Comparison of ENCODE assay signal across 21 cellular contexts in the genomic region with DNA sequence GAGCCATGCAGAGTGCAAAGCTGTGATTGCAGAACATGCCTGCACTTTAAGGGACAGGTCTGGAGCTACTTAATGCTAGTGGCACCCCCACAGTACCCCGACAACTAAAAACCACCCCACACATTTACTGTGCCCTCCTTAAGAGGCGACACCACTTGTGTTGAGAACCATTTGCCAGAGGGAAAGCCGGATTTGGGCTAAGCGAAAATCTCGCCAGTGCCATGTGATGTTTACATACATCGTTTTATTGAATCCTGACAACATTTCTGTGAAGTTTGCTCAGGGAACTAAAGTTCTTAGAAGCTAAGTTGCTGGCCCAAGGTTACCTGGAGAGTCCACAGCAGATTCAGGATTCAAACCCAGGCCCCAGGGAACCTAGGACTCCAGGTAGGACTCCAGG.
A peak's percentile ranks its signal among the peaks of the same experiment; 100 is the strongest.
DNase-seq lines count a peak whose midpoint lies in the region; ATAC-seq and TF ChIP-seq lines count a peak whose summit lies in the region.
"Had no signal": no experiment of that assay in that cellular context is flagged by ENCODE, and none has a peak within 500 bp of the region (broad histone marks: within the 10 kb centered on the region; RNA-seq: fewer than 3 reads in every experiment).

No MANE protein-coding gene starts in this region.

- H3K36me3 Mint-ChIP-seq in activated CD4-positive, alpha-beta memory T cell treated with anti-CD3 and anti-CD28 coated beads, Interleukin-2, amount 10 ng/mL, durations not matched to agents 7 days and 5 days (ENCODE audit: low read depth): no peaks in the 10 kb centered on the region
- H3K36me3 Mint-ChIP-seq in activated CD4-positive, alpha-beta memory T cell treated with anti-CD3 and anti-CD28 coated beads for 36 hours: no peaks in the 10 kb centered on the region
- H3K36me3 Mint-ChIP-seq in progenitor cell of endocrine pancreas (ENCODE audit: insufficient read depth): no peaks in the 10 kb centered on the region
- H3K36me3 Mint-ChIP-seq: CD14-positive monocyte; CD4-positive, alpha-beta memory T cell had no signal

- H3K4me3 Mint-ChIP-seq in activated CD4-positive, alpha-beta memory T cell treated with anti-CD3 and anti-CD28 coated beads, Interleukin-2, amount 10 ng/mL, durations not matched to agents 7 days and 5 days: no peak overlapping the region
- no peak overlapping the region for H3K4me3 Mint-ChIP-seq in activated CD4-positive, alpha-beta memory T cell treated with anti-CD3 and anti-CD28 coated beads for 36 hours
- no peak overlapping the region for H3K4me3 Mint-ChIP-seq in progenitor cell of endocrine pancreas (ENCODE audit: low read depth)
- H3K4me3 Mint-ChIP-seq: B cell; CD14-positive monocyte; CD4-positive, alpha-beta memory T cell had no signal

- no peaks in the 10 kb centered on the region for H3K9me3 Mint-ChIP-seq in activated CD4-positive, alpha-beta memory T cell treated with anti-CD3 and anti-CD28 coated beads, Interleukin-2, amount 10 ng/mL, durations not matched to agents 7 days and 5 days
- no peaks in the 10 kb centered on the region for H3K9me3 Mint-ChIP-seq in activated CD4-positive, alpha-beta memory T cell treated with anti-CD3 and anti-CD28 coated beads for 36 hours
- H3K9me3 Mint-ChIP-seq in progenitor cell of endocrine pancreas (ENCODE audit: low read depth): no peaks in the 10 kb centered on the region
- H3K9me3 Mint-ChIP-seq: CD14-positive monocyte had no signal

- POLR2A ChIA-PET in activated CD4-positive, alpha-beta memory T cell treated with anti-CD3 and anti-CD28 coated beads, Interleukin-2, amount 10 ng/mL, durations not matched to agents 7 days and 5 days (lab: Charles Lee): no interaction called here
- POLR2A ChIA-PET in activated CD4-positive, alpha-beta memory T cell treated with anti-CD3 and anti-CD28 coated beads for 36 hours (lab: Charles Lee): no interaction called here

- CTCF ChIA-PET in activated CD4-positive, alpha-beta memory T cell treated with anti-CD3 and anti-CD28 coated beads, Interleukin-2, amount 10 ng/mL, durations not matched to agents 7 days and 5 days (lab: Charles Lee): no interaction called here
- CTCF ChIA-PET in activated CD4-positive, alpha-beta memory T cell treated with anti-CD3 and anti-CD28 coated beads for 36 hours (lab: Charles Lee): no interaction called here

- peak overlapping the region; percentile 8; the same call in 1 of the 2 replicates for H3K27ac ChIP-seq in C4-2B
- peak overlapping the region; percentile 59 for H3K27ac ChIP-seq in VCaP
- H3K27ac ChIP-seq: 22Rv1, BLaER1, GM23248 had no signal

- TF ChIP-seq CTCF in C4-2B (conservative IDR thresholded peaks at IDR 0.05) (no peak), VCaP (conservative IDR thresholded peaks at IDR 0.05) (no peak), progenitor cell of endocrine pancreas (IDR thresholded peaks at IDR 0.05; ENCODE audit: unreplicated experiment) (no peak)

- H3K4me1 Mint-ChIP-seq in activated CD4-positive, alpha-beta memory T cell treated with anti-CD3 and anti-CD28 coated beads, Interleukin-2, amount 10 ng/mL, durations not matched to agents 7 days and 5 days: no peaks in the 10 kb centered on the region
- no peaks in the 10 kb centered on the region for H3K4me1 Mint-ChIP-seq in activated CD4-positive, alpha-beta memory T cell treated with anti-CD3 and anti-CD28 coated beads for 36 hours (ENCODE audit: low read depth)
- no peaks in the 10 kb centered on the region for H3K4me1 Mint-ChIP-seq in progenitor cell of endocrine pancreas (ENCODE audit: low read depth)
- H3K4me1 Mint-ChIP-seq: B cell; CD4-positive, alpha-beta memory T cell had no signal

- ATAC-seq in left lobe of liver (no peak), GM18909 (IDR thresholded peaks at IDR 0.05; ENCODE audit: poor library complexity, unreplicated experiment) (no peak), GM21515 (IDR thresholded peaks at IDR 0.05; ENCODE audit: unreplicated experiment) (no peak)
- ATAC-seq: HCT116 had no signal

- DNase-seq in activated CD4-positive, alpha-beta memory T cell treated with anti-CD3 and anti-CD28 coated beads, Interleukin-2, amount 10 ng/mL, durations not matched to agents 7 days and 5 days: peak; percentile 6
- no peak for DNase-seq in activated CD4-positive, alpha-beta memory T cell treated with anti-CD3 and anti-CD28 coated beads for 36 hours
- DNase-seq in left lobe of liver (ENCODE audit: low spot score): peak; percentile 5
- no peak for DNase-seq in progenitor cell of endocrine pancreas (ENCODE audit: low spot score, unreplicated experiment)
- DNase-seq: Calu3; CD4-positive, alpha-beta memory T cell; COR-L47; DMS53; DMS79 treated with DMSO at 0.1 percent for 48 hours; GF-D8; GM23248; H7 had no signal

- no peaks in the 10 kb centered on the region for H3K27me3 Mint-ChIP-seq in activated CD4-positive, alpha-beta memory T cell treated with anti-CD3 and anti-CD28 coated beads, Interleukin-2, amount 10 ng/mL, durations not matched to agents 7 days and 5 days
- no peaks in the 10 kb centered on the region for H3K27me3 Mint-ChIP-seq in activated CD4-positive, alpha-beta memory T cell treated with anti-CD3 and anti-CD28 coated beads for 36 hours
- H3K27me3 Mint-ChIP-seq in progenitor cell of endocrine pancreas: peaks cover 3% of the 10 kb centered on the region
- H3K27me3 Mint-ChIP-seq: B cell; CD4-positive, alpha-beta memory T cell had no signal

- H3K27ac Mint-ChIP-seq in activated CD4-positive, alpha-beta memory T cell treated with anti-CD3 and anti-CD28 coated beads, Interleukin-2, amount 10 ng/mL, durations not matched to agents 7 days and 5 days: no peak overlapping the region
- no peak overlapping the region for H3K27ac Mint-ChIP-seq in activated CD4-positive, alpha-beta memory T cell treated with anti-CD3 and anti-CD28 coated beads for 36 hours
- H3K27ac Mint-ChIP-seq in progenitor cell of endocrine pancreas: no peak overlapping the region
- H3K27ac Mint-ChIP-seq: B cell; CD4-positive, alpha-beta memory T cell had no signal

- intact Hi-C loops in activated CD4-positive, alpha-beta memory T cell treated with anti-CD3 and anti-CD28 coated beads for 36 hours (cut with micrococcal nuclease): no loop called here

Comparison
In these comparisons a context has a peak if more than half of its experiments do, and no peak if none do; other contexts are left out.
1. DNase-seq: peak in activated CD4-positive, alpha-beta memory T cell treated with anti-CD3 and anti-CD28 coated beads, Interleukin-2, amount 10 ng/mL, durations not matched to agents 7 days and 5 days (single experiment) and left lobe of liver (single experiment); none in activated CD4-positive, alpha-beta memory T cell treated with anti-CD3 and anti-CD28 coated beads for 36 hours (single experiment) and progenitor cell of endocrine pancreas (single experiment).